9 cellular contexts compared by ENCODE assay signal in genomic region chr6:161168281-161168891, GRCh38.
DNase-seq lines count a peak whose midpoint lies in the region; ATAC-seq, FAIRE-seq and TF ChIP-seq lines count a peak whose summit lies in the region.
"Had no signal": no experiment of that assay in that cellular context is flagged by ENCODE, and none has a peak within 500 bp of the region (broad histone marks: within the 10 kb centered on the region; RNA-seq: fewer than 3 reads in every experiment).

No MANE protein-coding gene starts in this region.

- H3F3A ChIP-seq in SK-N-SH (replicated peaks; ENCODE audit: insufficient read depth): peaks cover 16% of the 10 kb centered on the region

- TF ChIP-seq EP300 in HepG2 (IDR thresholded peaks at IDR 0.05; ENCODE audit: low read depth in 2 of 2, low read length in 2 of 2) (no peak), HepG2 (CRISPR knock-in tag; IDR thresholded peaks at IDR 0.05; ENCODE audit: borderline replicate concordance) (no peak), SK-N-SH (IDR thresholded peaks at IDR 0.05; ENCODE audit: borderline replicate concordance in 1 of 2, low read depth in 1 of 2, low read length in 1 of 2) (peak in 1 of 2 experiments; percentile 69; a peak in 1 of 4 replicates)

- no peak overlapping the region for H3K27ac Mint-ChIP-seq in activated CD4-positive, alpha-beta memory T cell treated with anti-CD3 and anti-CD28 coated beads for 36 hours

- H3K27ac ChIP-seq in liver (ENCODE audit: low read depth in 1 of 2, low read length in 2 of 2) (no peak overlapping the region), HepG2 (ENCODE audit: extremely low read length, insufficient read depth, low read length) (no peak overlapping the region), SK-N-SH (ENCODE audit: low read depth in 2 of 2, low read length in 1 of 2) (peak overlapping the region; percentile 64 to 65), spleen (no peak overlapping the region)

- H4K20me1 ChIP-seq in HepG2 (ENCODE audit: insufficient read depth, low read length) (no peaks in the 10 kb centered on the region), SK-N-SH (ENCODE audit: insufficient read depth) (no peaks in the 10 kb centered on the region)

- 52% methylated on average over 14 of the region's 14 CpGs for WGBS in liver
- WGBS in HepG2 (ENCODE audit: low lambda C conversion rate): 42% methylated on average over 14 of the region's 14 CpGs
- 31% methylated on average over 11 of the region's 14 CpGs for WGBS in SK-N-SH (ENCODE audit: low lambda C conversion rate)
- 83 to 88% (median 86%) methylated on average over 14 of the region's 14 CpGs for WGBS in spleen, 5 donors

- H3K36me3 Mint-ChIP-seq in activated CD4-positive, alpha-beta memory T cell treated with anti-CD3 and anti-CD28 coated beads for 36 hours: no peaks in the 10 kb centered on the region

- POLR2A ChIA-PET in HepG2 (lab: Yijun Ruan, JAX): no interaction called here
- POLR2A ChIA-PET in SK-N-SH (lab: Yijun Ruan, JAX): no interaction called here
- POLR2A ChIA-PET in activated CD4-positive, alpha-beta memory T cell treated with anti-CD3 and anti-CD28 coated beads for 36 hours (lab: Charles Lee): no interaction called here

- H3K79me2 ChIP-seq in HepG2 (ENCODE audit: insufficient read depth, low read length) (no peaks in the 10 kb centered on the region), SK-N-SH (ENCODE audit: insufficient read depth) (no peaks in the 10 kb centered on the region; the same call in 1 of the 2 replicates)

- H3K4me3 ChIP-seq in liver (ENCODE audit: low read depth in 1 of 3, low read length in 3 of 3) (no peak overlapping the region), HepG2 (replicated peaks in 1 of 3; ENCODE audit: insufficient read depth in 1 of 3, low read depth in 2 of 3, low read length in 3 of 3) (no peak overlapping the region), SK-N-SH (ENCODE audit: low read depth in 2 of 2, low read length in 1 of 2) (no peak overlapping the region), spleen (no peak overlapping the region)

- no peak for FAIRE-seq in HepG2 (lab: Jason Lieb, UNC)
- FAIRE-seq: TTC549 had no signal

- no peak overlapping the region for H3K4me2 ChIP-seq in HepG2 (ENCODE audit: low read depth, low read length)
- peak overlapping the region; percentile 30; the same call in 1 of the 2 replicates for H3K4me2 ChIP-seq in SK-N-SH

- H3K27me3 Mint-ChIP-seq in activated CD4-positive, alpha-beta memory T cell treated with anti-CD3 and anti-CD28 coated beads for 36 hours: no peaks in the 10 kb centered on the region

- in situ Hi-C loops in HepG2 (cut with HindIII; ENCODE audit: extremely low pct_ligation_motif_present, low pct_unique_long_range_greater_than_20kb): no loop called here

- H3K36me3 ChIP-seq in liver (ENCODE audit: control insufficient read depth in 4 of 4, insufficient read depth in 3 of 4, low read depth in 1 of 4, low read length in 3 of 4) (no peaks in the 10 kb centered on the region), HepG2 (replicated peaks in 1 of 2; ENCODE audit: control insufficient read depth in 1 of 2, insufficient read depth in 2 of 2, low read length in 2 of 2) (no peaks in the 10 kb centered on the region), SK-N-SH (replicated peaks in 1 of 2; ENCODE audit: control insufficient read depth in 1 of 2, insufficient read depth in 2 of 2, low read length in 1 of 2) (peaks cover 0 to 3% of the 10 kb centered on the region in 2 experiments), spleen (peaks cover 0 to 31% (median 3%) of the 10 kb centered on the region in 6 donors)

- H3K9me2 ChIP-seq in SK-N-SH: no peaks in the 10 kb centered on the region

- no peak; the same call in 2 of the 3 replicates for ATAC-seq in HepG2
- ATAC-seq in left ventricle myocardium superior: peak; percentile 20
- no peak for ATAC-seq in HG03378 (IDR thresholded peaks at IDR 0.05; ENCODE audit: unreplicated experiment)

- no peaks in the 10 kb centered on the region for H3K4me1 Mint-ChIP-seq in activated CD4-positive, alpha-beta memory T cell treated with anti-CD3 and anti-CD28 coated beads for 36 hours (ENCODE audit: low read depth)

- H3K9me3 ChIP-seq in liver (ENCODE audit: control insufficient read depth in 4 of 4, low read length in 3 of 4) (no peaks in the 10 kb centered on the region), HepG2 (ENCODE audit: low read length) (no peaks in the 10 kb centered on the region), SK-N-SH (no peaks in the 10 kb centered on the region), spleen (peaks cover 0 to 7% (median 0%) of the 10 kb centered on the region in 8 donors)

- intact Hi-C loops in HepG2 (cut with micrococcal nuclease; ENCODE audit: unreplicated experiment): no loop called here
- intact Hi-C loops in left ventricle myocardium superior (cut with micrococcal nuclease): no loop called here
- intact Hi-C loops in activated CD4-positive, alpha-beta memory T cell treated with anti-CD3 and anti-CD28 coated beads for 36 hours (cut with micrococcal nuclease): no loop called here
- intact Hi-C loops in spleen (cut with DNase I; ENCODE audit: low total_unique reads): no loop called here

- peak; percentile 11 to 13 for TF ChIP-seq RAD21 in liver (IDR thresholded peaks at IDR 0.05)
- no peak for TF ChIP-seq RAD21 in HepG2 (CRISPR knock-in tag; IDR thresholded peaks at IDR 0.05)
- TF ChIP-seq RAD21 in SK-N-SH (IDR thresholded peaks at IDR 0.05; ENCODE audit: low read length): no peak

- TF ChIP-seq POLR2A in HepG2 (IDR thresholded peaks at IDR 0.05; ENCODE audit: insufficient read depth in 1 of 2, low read depth in 2 of 2, low read length in 2 of 2): no peak
- TF ChIP-seq POLR2A in spleen (IDR thresholded peaks at IDR 0.05): no peak

- no peak for TF ChIP-seq CTCF in liver (IDR thresholded peaks at IDR 0.05; ENCODE audit: low read depth, low read length, missing input control)
- no peak for TF ChIP-seq CTCF in HepG2 (CRISPR knock-in tag; IDR thresholded peaks at IDR 0.05)
- TF ChIP-seq CTCF in SK-N-SH (IDR thresholded peaks at IDR 0.05): no peak
- no peak for TF ChIP-seq CTCF in spleen (IDR thresholded peaks at IDR 0.05 in 8 of 11, conservative IDR thresholded peaks at IDR 0.05 in 3 of 11)

- CTCF ChIA-PET in HepG2 (lab: Yijun Ruan, JAX; ENCODE audit: low intra/inter-chr PET ratio, low total read pairs): no interaction called here
- CTCF ChIA-PET in SK-N-SH (lab: Yijun Ruan, JAX): interaction anchor here (0.9 to 1.3 kb wide), 5 partner anchors 9 to 203 kb away, joined by 3 to 6 read pairs (median 5); no protein-coding TSS in a partner anchor
- CTCF ChIA-PET in activated CD4-positive, alpha-beta memory T cell treated with anti-CD3 and anti-CD28 coated beads for 36 hours (lab: Charles Lee): no interaction called here

- H3K4me1 ChIP-seq in liver (ENCODE audit: control insufficient read depth in 4 of 4, insufficient read depth in 4 of 4, low read length in 3 of 4) (peaks cover 0 to 3% (median 2%) of the 10 kb centered on the region in 4 donors), HepG2 (ENCODE audit: insufficient read depth, low read length) (no peaks in the 10 kb centered on the region), SK-N-SH (ENCODE audit: control insufficient read depth in 1 of 2, insufficient read depth in 2 of 2, low read depth in 1 of 2, low read length in 1 of 2) (peaks cover 16 to 29% of the 10 kb centered on the region in 2 experiments; a peak in 3 of 4 replicates), spleen (peaks cover 0 to 27% (median 15%) of the 10 kb centered on the region in 6 donors)

- H3K4me3 Mint-ChIP-seq in activated CD4-positive, alpha-beta memory T cell treated with anti-CD3 and anti-CD28 coated beads for 36 hours: no peak overlapping the region

- H3K9ac ChIP-seq in liver (ENCODE audit: low read depth in 1 of 2, low read length in 2 of 2): no peak overlapping the region
- H3K9ac ChIP-seq in HepG2 (ENCODE audit: insufficient read depth, low read depth, low read length): no peak overlapping the region
- no peak overlapping the region for H3K9ac ChIP-seq in SK-N-SH

- BruUV-seq in HepG2 (replicated peaks; lab: Mats Ljungman, UMichigan): no TSS peak

- no peak overlapping the region for H2AFZ ChIP-seq in HepG2 (ENCODE audit: low read length)
- H2AFZ ChIP-seq in SK-N-SH (ENCODE audit: low read depth): no peak overlapping the region

- H3K27me3 ChIP-seq in liver (ENCODE audit: control insufficient read depth in 4 of 4, insufficient read depth in 4 of 4, low read length in 3 of 4) (no peaks in the 10 kb centered on the region), HepG2 (ENCODE audit: control insufficient read depth in 1 of 2, insufficient read depth in 2 of 2, low read length in 2 of 2) (peaks cover 0 to 24% of the 10 kb centered on the region in 2 experiments; a peak in 3 of 5 replicates), SK-N-SH (ENCODE audit: insufficient read depth) (no peaks in the 10 kb centered on the region), spleen (replicated peaks in 1 of 7) (no peaks in the 10 kb centered on the region)

- DNase-seq in HepG2 (ENCODE audit: low spot score): no peak
- DNase-seq in SK-N-SH: peak; percentile 63
- DNase-seq in left ventricle myocardium superior: no peak
- no peak for DNase-seq in activated T-cell treated with anti-CD3 and anti-CD28 coated beads, Interleukin-2, amount 50 U/mL, for 1 hour
- DNase-seq in activated CD4-positive, alpha-beta memory T cell treated with anti-CD3 and anti-CD28 coated beads for 36 hours: no peak
- no peak for DNase-seq in spleen

- peaks cover 3% of the 10 kb centered on the region for H3K9me3 Mint-ChIP-seq in activated CD4-positive, alpha-beta memory T cell treated with anti-CD3 and anti-CD28 coated beads for 36 hours

TF ChIP-seq in HepG2, 621 proteins besides CTCF, POLR2A, EP300 and RAD21 (continues in another document):
- TF ChIP-seq GATAD1 (CRISPR knock-in tag; IDR thresholded peaks at IDR 0.05) (no peak), ZNF331 (CRISPR knock-in tag; IDR thresholded peaks at IDR 0.05) (no peak), ZFP36L2 (CRISPR knock-in tag; IDR thresholded peaks at IDR 0.05) (no peak), KMT2A (CRISPR knock-in tag; IDR thresholded peaks at IDR 0.05) (no peak), ZNF703 (CRISPR knock-in tag; IDR thresholded peaks at IDR 0.05; ENCODE audit: borderline replicate concordance) (no peak), ONECUT2 (CRISPR knock-in tag; IDR thresholded peaks at IDR 0.05) (no peak), RELA (CRISPR knock-in tag; IDR thresholded peaks at IDR 0.05) (no peak), HDAC2 (CRISPR knock-in tag; IDR thresholded peaks at IDR 0.05) (no peak), FOXM1 (CRISPR knock-in tag; IDR thresholded peaks at IDR 0.05) (no peak)

Comparison
In these comparisons a context has a peak if more than half of its experiments do, and no peak if none do; other contexts are left out.
1. H3K27ac ChIP-seq: peak in SK-N-SH (2 of 2); none in liver (0 of 2), HepG2 (single experiment) and spleen (0 of 8).